ENCODE assay signal across 38 cellular contexts in genomic region chr1:171748651-171749050, GRCh38.
"Had no signal": no experiment of that assay in that cellular context is flagged by ENCODE, and none has a peak within 500 bp of the region (broad histone marks: within the 10 kb centered on the region; RNA-seq: fewer than 3 reads in every experiment).

No MANE protein-coding gene starts in this region.

- H3K27me3 ChIP-seq: ascending aorta, Peyer's patch, SJSA1 had no signal

- H3K27me3 Mint-ChIP-seq: activated CD4-positive, alpha-beta T cell treated with anti-CD3 and anti-CD28 coated beads, Interleukin-2, amount 10 ng/mL, durations not matched to agents 24 days and 14 days; activated CD8-positive, alpha-beta T cell treated with anti-CD3 and anti-CD28 coated beads for 36 hours; activated naive CD4-positive, alpha-beta T cell treated with anti-CD3 and anti-CD28 coated beads, Interleukin-2, amount 50 U/mL, for 24 hours; activated naive CD8-positive, alpha-beta T cell treated with anti-CD3 and anti-CD28 coated beads, Interleukin-2, amount 10 ng/mL, durations not matched to agents 7 days and 5 days; T-cell had no signal

- H3K9ac ChIP-seq: KMS-11, SK-N-SH had no signal

- H3K27ac Mint-ChIP-seq: activated CD4-positive, alpha-beta T cell treated with anti-CD3 and anti-CD28 coated beads, Interleukin-2, amount 10 ng/mL, durations not matched to agents 24 days and 14 days; activated CD8-positive, alpha-beta T cell treated with anti-CD3 and anti-CD28 coated beads for 36 hours; activated naive CD4-positive, alpha-beta T cell treated with anti-CD3 and anti-CD28 coated beads, Interleukin-2, amount 50 U/mL, for 24 hours; activated naive CD8-positive, alpha-beta T cell treated with anti-CD3 and anti-CD28 coated beads, Interleukin-2, amount 10 ng/mL, durations not matched to agents 7 days and 5 days; activated T-cell treated with anti-CD3 and anti-CD28 coated beads, Interleukin-2, amount 50 U/mL, for 72 hours; activated T-helper 2 cell treated with anti-CD3 and anti-CD28 coated beads, Interferon-gamma antibody, Interleukin-2, Interleukin-4, amounts not matched to agents 10 μg/mL and 5 μg/mL and 100 μg/mL, durations not matched to agents 14 hours and 24 hours and 36 hours; T-cell; T-helper 17 cell had no signal

- H3K4me3 Mint-ChIP-seq: activated CD4-positive, alpha-beta T cell treated with anti-CD3 and anti-CD28 coated beads, Interleukin-2, amount 10 ng/mL, durations not matched to agents 24 days and 14 days; activated CD8-positive, alpha-beta T cell treated with anti-CD3 and anti-CD28 coated beads for 36 hours; activated naive CD4-positive, alpha-beta T cell treated with anti-CD3 and anti-CD28 coated beads, Interleukin-2, amount 50 U/mL, for 24 hours; activated naive CD8-positive, alpha-beta T cell treated with anti-CD3 and anti-CD28 coated beads, Interleukin-2, amount 10 ng/mL, durations not matched to agents 7 days and 5 days; activated T-cell treated with anti-CD3 and anti-CD28 coated beads, Interleukin-2, amount 50 U/mL, for 72 hours; T-cell; T-helper 17 cell had no signal

- H3K27ac ChIP-seq: ascending aorta, KMS-11, Peyer's patch, SJSA1, WERI-Rb-1 had no signal

- H3K4me3 ChIP-seq: ascending aorta, Peyer's patch, SJSA1 had no signal

- H3K4me2 ChIP-seq: KMS-11, SK-N-SH had no signal

- H3K36me3 ChIP-seq: ascending aorta, Peyer's patch, SJSA1, WERI-Rb-1 had no signal

- H3K36me3 Mint-ChIP-seq: activated naive CD4-positive, alpha-beta T cell treated with anti-CD3 and anti-CD28 coated beads, Interleukin-2, amount 50 U/mL, for 24 hours; T-cell had no signal

- H3K9me3 ChIP-seq: ascending aorta, Peyer's patch, SJSA1, SK-N-SH had no signal

- H3K9me3 Mint-ChIP-seq: activated CD4-positive, alpha-beta T cell treated with anti-CD3 and anti-CD28 coated beads, Interleukin-2, amount 10 ng/mL, durations not matched to agents 24 days and 14 days; activated CD8-positive, alpha-beta T cell treated with anti-CD3 and anti-CD28 coated beads for 36 hours; activated naive CD4-positive, alpha-beta T cell treated with anti-CD3 and anti-CD28 coated beads, Interleukin-2, amount 50 U/mL, for 24 hours; activated naive CD8-positive, alpha-beta T cell treated with anti-CD3 and anti-CD28 coated beads, Interleukin-2, amount 10 ng/mL, durations not matched to agents 7 days and 5 days; activated T-cell treated with anti-CD3 and anti-CD28 coated beads, Interleukin-2, amount 50 U/mL, for 72 hours; activated T-helper 2 cell treated with anti-CD3 and anti-CD28 coated beads, Interferon-gamma antibody, Interleukin-2, Interleukin-4, amounts not matched to agents 10 μg/mL and 5 μg/mL and 100 μg/mL, durations not matched to agents 14 hours and 24 hours and 36 hours; T-cell had no signal

- DNase-seq: activated CD4-positive, alpha-beta T cell treated with anti-CD3 and anti-CD28 coated beads, Interleukin-2, amount 10 ng/mL, durations not matched to agents 24 days and 14 days; activated CD4-positive, alpha-beta T cell treated with anti-CD3 and anti-CD28 coated beads, Interleukin-2, amount 50 U/mL, for 4 hours; activated CD4-positive, CD25-positive, alpha-beta regulatory T cell; activated CD8-positive, alpha-beta T cell treated with anti-CD3 and anti-CD28 coated beads for 36 hours; activated gamma-delta T cell; activated naive CD4-positive, alpha-beta T cell treated with Interleukin-2 at 50 U/mL for 16 hours; activated naive CD8-positive, alpha-beta T cell treated with anti-CD3 and anti-CD28 coated beads, Interleukin-2, amount 10 ng/mL, durations not matched to agents 7 days and 5 days; activated T-cell treated with anti-CD3 and anti-CD28 coated beads, Interleukin-2, amount 50 U/mL, for 1 hour; activated T-cell treated with anti-CD3 and anti-CD28 coated beads, Interleukin-2, amount 50 U/mL, for 72 hours; amygdala; caudate nucleus; cerebellar nuclear complex; MV-4-11; NCI-H1092 treated with DMSO at 0.1 percent for 48 hours; NCI-H1417; NCI-H146; NCI-H187; NCI-H2029 treated with DMSO at 0.1 percent for 48 hours; NCI-H2107; NCI-H2171; NCI-H510A; NCI-H526; NCI-H748 treated with DMSO at 0.1 percent for 48 hours; NK-92 treated with Interleukin-12 subunit alpha and Interleukin-12 subunit beta, amount 100 ng/mL, for 24 hours; PC-3; Peyer's patch; RPMI8226; SHP77 treated with DMSO at 0.1 percent for 48 hours; SK-N-SH; T-cell; T-helper 17 cell; T-helper 9 cell; WERI-Rb-1 had no signal
